15 cellular contexts compared by ENCODE assay signal in genomic region chr3:37640636-37641375, GRCh38.
"Had no signal": no experiment of that assay in that cellular context is flagged by ENCODE, and none has a peak within 500 bp of the region (broad histone marks: within the 10 kb centered on the region; RNA-seq: fewer than 3 reads in every experiment).

No MANE protein-coding gene starts in this region.

- H3K36me3 ChIP-seq: cardiac muscle cell, WERI-Rb-1 had no signal

- H3K36me3 Mint-ChIP-seq: natural killer cell had no signal

- H3K4me3 ChIP-seq: cardiac muscle cell, testis had no signal

- DNase-seq: activated CD4-positive, alpha-beta T cell treated with anti-CD3 and anti-CD28 coated beads for 48 hours; activated naive CD4-positive, alpha-beta T cell treated with anti-CD3 and anti-CD28 coated beads for 36 hours; activated T-cell treated with anti-CD3 and anti-CD28 coated beads for 4 hours; cortex of kidney; effector memory CD8-positive, alpha-beta T cell; hypothalamus; left cardiac atrium; natural killer cell; stimulated activated CD4-positive, alpha-beta T cell treated with anti-CD3 and anti-CD28 coated beads, Interleukin-4, amount 100 ng/mL, for 1 hour; stimulated activated CD8-positive, alpha-beta memory T cell treated with anti-CD3 and anti-CD28 coated beads, Interleukin-4, amount 100 ng/mL, for 48 hours; stimulated activated naive CD8-positive, alpha-beta T cell treated with anti-CD3 and anti-CD28 coated beads, Interleukin-15, amount 100 ng/mL, for 72 hours; testis; WERI-Rb-1 had no signal

- H3K27ac Mint-ChIP-seq: activated naive CD4-positive, alpha-beta T cell treated with anti-CD3 and anti-CD28 coated beads for 36 hours; activated T-helper 17 cell treated with anti-CD3 and anti-CD28 coated beads, Interleukin-2, amount 50 U/mL, for 72 hours; effector memory CD8-positive, alpha-beta T cell; natural killer cell; stimulated activated naive CD8-positive, alpha-beta T cell treated with anti-CD3 and anti-CD28 coated beads, Interleukin-15, amount 100 ng/mL, for 72 hours had no signal

- H3K27me3 ChIP-seq: cardiac muscle cell, testis had no signal

- H3K4me1 Mint-ChIP-seq: activated T-helper 17 cell treated with anti-CD3 and anti-CD28 coated beads, Interleukin-2, amount 50 U/mL, for 72 hours; natural killer cell; stimulated activated naive CD8-positive, alpha-beta T cell treated with anti-CD3 and anti-CD28 coated beads, Interleukin-15, amount 100 ng/mL, for 72 hours had no signal

- H3K4me3 Mint-ChIP-seq: activated naive CD4-positive, alpha-beta T cell treated with anti-CD3 and anti-CD28 coated beads for 36 hours; activated T-helper 17 cell treated with anti-CD3 and anti-CD28 coated beads, Interleukin-2, amount 50 U/mL, for 72 hours; effector memory CD8-positive, alpha-beta T cell; natural killer cell; stimulated activated naive CD8-positive, alpha-beta T cell treated with anti-CD3 and anti-CD28 coated beads, Interleukin-15, amount 100 ng/mL, for 72 hours had no signal

- H3K27ac ChIP-seq: cardiac muscle cell, testis, WERI-Rb-1 had no signal

- H3K9me3 Mint-ChIP-seq: activated naive CD4-positive, alpha-beta T cell treated with anti-CD3 and anti-CD28 coated beads for 36 hours; natural killer cell; stimulated activated naive CD8-positive, alpha-beta T cell treated with anti-CD3 and anti-CD28 coated beads, Interleukin-15, amount 100 ng/mL, for 72 hours had no signal

- ATAC-seq: activated T-helper 17 cell treated with anti-CD3 and anti-CD28 coated beads, Interleukin-2, amount 50 U/mL, for 72 hours; effector memory CD8-positive, alpha-beta T cell; left cardiac atrium; natural killer cell; stimulated activated naive CD8-positive, alpha-beta T cell treated with anti-CD3 and anti-CD28 coated beads, Interleukin-15, amount 100 ng/mL, for 72 hours had no signal

- H3K9me3 ChIP-seq: testis had no signal
